11 cellular contexts compared by ENCODE assay signal in genomic region chr14:94077823-94078222, GRCh38. TPM values are rescaled to one million over a fixed set of nuclear protein-coding genes. Genes with fewer than 3 reads are reported as not detected.
DNase-seq lines count a peak whose midpoint lies in the region; ATAC-seq, FAIRE-seq and TF ChIP-seq lines count a peak whose summit lies in the region.
"Had no signal": no experiment of that assay in that cellular context is flagged by ENCODE, and none has a peak within 500 bp of the region (broad histone marks: within the 10 kb centered on the region; RNA-seq: fewer than 3 reads in every experiment).

No MANE protein-coding gene starts in this region.

- no peaks in the 10 kb centered on the region for H3K27me3 ChIP-seq in DND-41 (ENCODE audit: insufficient read depth, low read length, poor library complexity)
- no peaks in the 10 kb centered on the region for H3K27me3 ChIP-seq in PC-3 (ENCODE audit: low read length)
- H3K27me3 ChIP-seq in endothelial cell of umbilical vein (ENCODE audit: control insufficient read depth in 2 of 2, insufficient read depth in 2 of 2, low read length in 2 of 2) = no peaks in the 10 kb centered on the region

- H3K4me1 Mint-ChIP-seq in progenitor cell of endocrine pancreas (ENCODE audit: low read depth) = peaks cover 35% of the 10 kb centered on the region

- ATAC-seq in DND-41 (ENCODE audit: insufficient read depth, low read depth) = no peak
- no peak for ATAC-seq in PC-3
- no peak for ATAC-seq in GM21381 (IDR thresholded peaks at IDR 0.05; ENCODE audit: unreplicated experiment)
- no peak for ATAC-seq in GM21423 (IDR thresholded peaks at IDR 0.05; ENCODE audit: unreplicated experiment)

- FAIRE-seq in endothelial cell of umbilical vein (lab: Jason Lieb, UNC) = no peak
- no peak for FAIRE-seq in GM12891 (lab: Jason Lieb, UNC)

- H3K4me2 ChIP-seq in DND-41 (ENCODE audit: insufficient read depth, low read length) (peak overlapping the region; percentile 87), PC-3 (ENCODE audit: low read length) (peak overlapping the region; percentile 87), endothelial cell of umbilical vein (ENCODE audit: insufficient read depth, low read length) (peak overlapping the region; percentile 52)

- peaks cover 16% of the 10 kb centered on the region for H3K9me3 Mint-ChIP-seq in progenitor cell of endocrine pancreas (ENCODE audit: low read depth)

- TF ChIP-seq CTCF in DND-41 (IDR thresholded peaks at IDR 0.05; ENCODE audit: borderline replicate concordance, extremely low read depth, low read length, poor library complexity, severe bottlenecking) = no peak
- no peak for TF ChIP-seq CTCF in PC-3 (conservative IDR thresholded peaks at IDR 0.05; ENCODE audit: low read depth, low read length)
- TF ChIP-seq CTCF in endothelial cell of umbilical vein (IDR thresholded peaks at IDR 0.05; ENCODE audit: extremely low read depth in 1 of 2, insufficient read depth in 1 of 2, low read depth in 1 of 2, low read length in 2 of 2) = no peak
- no peak for TF ChIP-seq CTCF in progenitor cell of endocrine pancreas (IDR thresholded peaks at IDR 0.05; ENCODE audit: unreplicated experiment)

- dilution Hi-C loops in endothelial cell of umbilical vein (cut with MboI; ENCODE audit: extremely low pct_ligation_motif_present, low sequenced_read_pairs) = no loop called here

- H3K36me3 ChIP-seq in DND-41 (ENCODE audit: insufficient read depth, low read length) (peaks cover 46% of the 10 kb centered on the region), PC-3 (ENCODE audit: low read depth, low read length) (peaks cover 57% of the 10 kb centered on the region), endothelial cell of umbilical vein (ENCODE audit: control insufficient read depth in 2 of 2, extremely low read depth in 1 of 2, insufficient read depth in 2 of 2, low read length in 2 of 2) (peaks cover 3 to 5% of the 10 kb centered on the region in 2 experiments)

- no peak overlapping the region for H2AFZ ChIP-seq in DND-41 (ENCODE audit: low read depth, low read length)
- no peak overlapping the region for H2AFZ ChIP-seq in PC-3 (ENCODE audit: low read length)
- no peak overlapping the region for H2AFZ ChIP-seq in endothelial cell of umbilical vein (ENCODE audit: low read depth, low read length)

- H3K4me3 Mint-ChIP-seq in progenitor cell of endocrine pancreas (ENCODE audit: low read depth) = peak overlapping the region; percentile 37

- no peaks in the 10 kb centered on the region for H3K9me2 ChIP-seq in PC-3 (replicated peaks; ENCODE audit: low read length)

- TF ChIP-seq POLR2A in endothelial cell of umbilical vein (IDR thresholded peaks at IDR 0.05; ENCODE audit: low read depth, low read length) (no peak), GM12891 (IDR thresholded peaks at IDR 0.05; ENCODE audit: low read depth, low read length) (no peak)

- H3F3A ChIP-seq in PC-3 (ENCODE audit: low read length, unreplicated experiment) = no peaks in the 10 kb centered on the region

- H3K4me3 ChIP-seq in DND-41 (ENCODE audit: low read depth in 1 of 2, low read length in 2 of 2) (peak overlapping the region in 1 of 2 experiments; percentile 69; a peak in 2 of 4 replicates), PC-3 (ENCODE audit: low read length) (peak overlapping the region; percentile 92), endothelial cell of umbilical vein (replicated peaks in 1 of 3; ENCODE audit: insufficient read depth in 1 of 3, low read depth in 1 of 3, low read length in 3 of 3) (no peak overlapping the region)

- BruUV-seq in PC-3 (replicated peaks; lab: Mats Ljungman, UMichigan) (no TSS peak), endothelial cell of umbilical vein (replicated peaks; lab: Mats Ljungman, UMichigan) (no TSS peak)

- no peak overlapping the region for H3K27ac Mint-ChIP-seq in progenitor cell of endocrine pancreas

- POLR2A ChIA-PET in PC-3 (lab: Charles Lee; ENCODE audit: unreplicated experiment) (no interaction called here), endothelial cell of umbilical vein (lab: Charles Lee) (no interaction called here)

- CTCF ChIA-PET in PC-3 (lab: Charles Lee) (no interaction called here), endothelial cell of umbilical vein (lab: Charles Lee) (interaction anchor here (1.3 kb wide), 1 partner anchor 59 kb away, joined by 4 read pairs; no protein-coding TSS in a partner anchor)

- H3K9me3 ChIP-seq in DND-41 (ENCODE audit: insufficient read depth, low read length, severe bottlenecking) = peaks cover 10% of the 10 kb centered on the region
- H3K9me3 ChIP-seq in PC-3 (ENCODE audit: low read length) = peaks cover 9% of the 10 kb centered on the region; the same call in 1 of the 2 replicates
- no peaks in the 10 kb centered on the region for H3K9me3 ChIP-seq in endothelial cell of umbilical vein (replicated peaks; ENCODE audit: control insufficient read depth, insufficient read depth, low read length)

- peaks cover 37% of the 10 kb centered on the region for H3K36me3 Mint-ChIP-seq in progenitor cell of endocrine pancreas (ENCODE audit: insufficient read depth)

- H3K79me2 ChIP-seq in DND-41 (ENCODE audit: insufficient read depth, low read length) (peaks cover 98% of the 10 kb centered on the region), PC-3 (ENCODE audit: low read length) (peaks cover 96% of the 10 kb centered on the region), endothelial cell of umbilical vein (ENCODE audit: control insufficient read depth, insufficient read depth, low read length) (peaks cover 79% of the 10 kb centered on the region)

- H3K4me1 ChIP-seq in DND-41 (ENCODE audit: insufficient read depth, low read length) (peaks cover 56% of the 10 kb centered on the region), PC-3 (ENCODE audit: insufficient read depth, low read length) (peaks cover 37% of the 10 kb centered on the region), endothelial cell of umbilical vein (ENCODE audit: control insufficient read depth, extremely low read depth, insufficient read depth, low read length) (peaks cover 29% of the 10 kb centered on the region)

- intact Hi-C loops in PC-3 (cut with micrococcal nuclease) = no loop called here
- intact Hi-C loops in endothelial cell of umbilical vein (cut with micrococcal nuclease) = no loop called here

- no peak for DNase-seq in DND-41
- no peak for DNase-seq in PC-3
- no peak for DNase-seq in endothelial cell of umbilical vein (ENCODE audit: low read depth, low spot score)
- no peak for DNase-seq in progenitor cell of endocrine pancreas (ENCODE audit: low spot score, unreplicated experiment)
- no peak for DNase-seq in GM12891 (ENCODE audit: insufficient read length, low spot score)
- DNase-seq: activated gamma-delta T cell, DMS79 treated with DMSO at 0.1 percent for 48 hours, islet precursor cell, NCI-H524 had no signal

- H3K9ac ChIP-seq in DND-41 (ENCODE audit: low read depth, low read length) (no peak overlapping the region; the same call in 1 of the 2 replicates), PC-3 (ENCODE audit: low read length) (no peak overlapping the region), endothelial cell of umbilical vein (replicated peaks; ENCODE audit: extremely low read depth, insufficient read depth, low read length) (no peak overlapping the region)

- H4K20me1 ChIP-seq in DND-41 (ENCODE audit: insufficient read depth, low read length) (peaks cover 35% of the 10 kb centered on the region), PC-3 (ENCODE audit: low read length) (peaks cover 39% of the 10 kb centered on the region), endothelial cell of umbilical vein (replicated peaks; ENCODE audit: control insufficient read depth, extremely low read depth, insufficient read depth, low read length) (peaks cover 4% of the 10 kb centered on the region)

- H3K27ac ChIP-seq in DND-41 (ENCODE audit: low read length) (no peak overlapping the region), PC-3 (ENCODE audit: low read length) (no peak overlapping the region), endothelial cell of umbilical vein (ENCODE audit: insufficient read depth, low read depth, low read length) (no peak overlapping the region)

- no peaks in the 10 kb centered on the region for H3K9me1 ChIP-seq in endothelial cell of umbilical vein (replicated peaks; ENCODE audit: control insufficient read depth, extremely low read depth, insufficient read depth, low read length)

- H3K27me3 Mint-ChIP-seq in progenitor cell of endocrine pancreas = no peaks in the 10 kb centered on the region

RNA-seq across cellular contexts. Expression of gene DDX24, which starts 3.2 kb away (rescaled TPM):
- total RNA-seq in PC-3 (2014; rRNA removed) (120 and 126 TPM in 2 replicates), endothelial cell of umbilical vein (132 and 141 TPM in 2 replicates), progenitor cell of endocrine pancreas (139 and 141 TPM in 2 replicates)
- 86.7 and 88.3 TPM in 2 replicates for polyA plus RNA-seq in endothelial cell of umbilical vein
- 111 and 132 TPM in 2 replicates for polyA plus RNA-seq in endothelial cell of umbilical vein (2011; cell fraction: cytosol; rRNA removed)
- 157 and 197 TPM in 2 replicates for polyA plus RNA-seq in endothelial cell of umbilical vein (2011; cell fraction: nucleus; rRNA removed)
- 98.6 and 133 TPM in 2 replicates for polyA plus RNA-seq in endothelial cell of umbilical vein (2012)
- polyA minus RNA-seq in endothelial cell of umbilical vein = 89.8 and 103 TPM in 2 replicates
- polyA minus RNA-seq in endothelial cell of umbilical vein (2011; cell fraction: cytosol; rRNA and poly(A)+ RNA removed) = 80.2 TPM
- polyA minus RNA-seq in endothelial cell of umbilical vein (2011; cell fraction: nucleus; rRNA and poly(A)+ RNA removed) = 32.3 and 46.5 TPM in 2 replicates
- polyA plus RNA-seq in GM12891 (2012; ENCODE audit: low read depth, missing spikeins) = 163 TPM

RNA-seq across cellular contexts. Expression of gene IFI27L1, which starts 3.3 kb away (rescaled TPM):
- total RNA-seq in PC-3 (2014; rRNA removed) (7.8 and 16.9 TPM in 2 replicates), endothelial cell of umbilical vein (31.1 and 31.8 TPM in 2 replicates), progenitor cell of endocrine pancreas (28.9 TPM in 2 replicates)
- polyA plus RNA-seq in endothelial cell of umbilical vein = 32.9 and 38.1 TPM in 2 replicates
- 28.3 and 28.8 TPM in 2 replicates for polyA plus RNA-seq in endothelial cell of umbilical vein (2011; cell fraction: cytosol; rRNA removed)
- 23.2 and 26.8 TPM in 2 replicates for polyA plus RNA-seq in endothelial cell of umbilical vein (2011; cell fraction: nucleus; rRNA removed)
- polyA plus RNA-seq in endothelial cell of umbilical vein (2012) = 12.9 and 14.3 TPM in 2 replicates
- polyA minus RNA-seq in endothelial cell of umbilical vein = 9.7 and 13.9 TPM in 2 replicates
- 5.0 TPM for polyA minus RNA-seq in endothelial cell of umbilical vein (2011; cell fraction: cytosol; rRNA and poly(A)+ RNA removed)
- 6.0 and 7.1 TPM in 2 replicates for polyA minus RNA-seq in endothelial cell of umbilical vein (2011; cell fraction: nucleus; rRNA and poly(A)+ RNA removed)
- 18.6 TPM for polyA plus RNA-seq in GM12891 (2012; ENCODE audit: low read depth, missing spikeins)

RNA-seq across cellular contexts. Expression of gene IFI27, which starts 32.7 kb away (rescaled TPM):
- total RNA-seq in PC-3 (2014; rRNA removed) = 4.3 TPM in 1 of 2 replicates, not detected in the other
- 72.0 and 126 TPM in 2 replicates for total RNA-seq in endothelial cell of umbilical vein
- polyA plus RNA-seq in endothelial cell of umbilical vein = 1,265 and 1,831 TPM in 2 replicates
- 583 and 646 TPM in 2 replicates for polyA plus RNA-seq in endothelial cell of umbilical vein (2011; cell fraction: cytosol; rRNA removed)
- polyA plus RNA-seq in endothelial cell of umbilical vein (2011; cell fraction: nucleus; rRNA removed) = 152 and 165 TPM in 2 replicates
- 188 and 262 TPM in 2 replicates for polyA plus RNA-seq in endothelial cell of umbilical vein (2012)
- polyA minus RNA-seq in endothelial cell of umbilical vein = 158 and 177 TPM in 2 replicates
- 14.8 TPM for polyA minus RNA-seq in endothelial cell of umbilical vein (2011; cell fraction: cytosol; rRNA and poly(A)+ RNA removed)
- polyA minus RNA-seq in endothelial cell of umbilical vein (2011; cell fraction: nucleus; rRNA and poly(A)+ RNA removed) = 17.9 and 22.7 TPM in 2 replicates
- total RNA-seq in progenitor cell of endocrine pancreas = 5.8 and 7.5 TPM in 2 replicates
- 2.4 TPM for polyA plus RNA-seq in GM12891 (2012; ENCODE audit: low read depth, missing spikeins)

RNA-seq across cellular contexts. Expression of gene IFI27L2, which starts 51.6 kb away (rescaled TPM):
- total RNA-seq in PC-3 (2014; rRNA removed) = 29.3 and 42.7 TPM in 2 replicates
- 11.0 and 28.7 TPM in 2 replicates for total RNA-seq in endothelial cell of umbilical vein
- polyA plus RNA-seq in endothelial cell of umbilical vein = 82.9 and 93.9 TPM in 2 replicates
- polyA plus RNA-seq in endothelial cell of umbilical vein (2011; cell fraction: cytosol; rRNA removed) = 38.2 and 42.4 TPM in 2 replicates
- 11.3 and 14.6 TPM in 2 replicates for polyA plus RNA-seq in endothelial cell of umbilical vein (2011; cell fraction: nucleus; rRNA removed)
- polyA plus RNA-seq in endothelial cell of umbilical vein (2012) = 51.7 and 60.2 TPM in 2 replicates
- polyA minus RNA-seq in endothelial cell of umbilical vein = 8.5 and 15.9 TPM in 2 replicates
- polyA minus RNA-seq in endothelial cell of umbilical vein (2011; cell fraction: cytosol; rRNA and poly(A)+ RNA removed) = 15.6 TPM
- polyA minus RNA-seq in endothelial cell of umbilical vein (2011; cell fraction: nucleus; rRNA and poly(A)+ RNA removed) = 2.3 and 3.8 TPM in 2 replicates
- 27.4 and 32.2 TPM in 2 replicates for total RNA-seq in progenitor cell of endocrine pancreas
- polyA plus RNA-seq in GM12891 (2012; ENCODE audit: low read depth, missing spikeins) = 140 TPM

RNA-seq across cellular contexts. Expression of gene OTUB2, which starts 51.7 kb away (rescaled TPM):
- total RNA-seq in PC-3 (2014; rRNA removed) (7.7 and 9.0 TPM in 2 replicates), endothelial cell of umbilical vein (1.1 and 1.6 TPM in 2 replicates), progenitor cell of endocrine pancreas (7.0 and 7.4 TPM in 2 replicates)
- polyA plus RNA-seq in endothelial cell of umbilical vein = 0.53 and 0.70 TPM in 2 replicates
- polyA plus RNA-seq in endothelial cell of umbilical vein (2011; cell fraction: cytosol; rRNA removed) = 0.59 and 0.61 TPM in 2 replicates
- 0.62 and 0.67 TPM in 2 replicates for polyA plus RNA-seq in endothelial cell of umbilical vein (2011; cell fraction: nucleus; rRNA removed)
- polyA plus RNA-seq in endothelial cell of umbilical vein (2012) = 1.7 and 1.9 TPM in 2 replicates
- polyA minus RNA-seq in endothelial cell of umbilical vein = 2.4 and 2.7 TPM in 2 replicates
- 0.61 TPM for polyA minus RNA-seq in endothelial cell of umbilical vein (2011; cell fraction: cytosol; rRNA and poly(A)+ RNA removed)
- 0.63 and 0.82 TPM in 2 replicates for polyA minus RNA-seq in endothelial cell of umbilical vein (2011; cell fraction: nucleus; rRNA and poly(A)+ RNA removed)
- 0.28 TPM for polyA plus RNA-seq in GM12891 (2012; ENCODE audit: low read depth, missing spikeins)
